Comparison of ENCODE assay signal across 1 cellular context in the genomic region with DNA sequence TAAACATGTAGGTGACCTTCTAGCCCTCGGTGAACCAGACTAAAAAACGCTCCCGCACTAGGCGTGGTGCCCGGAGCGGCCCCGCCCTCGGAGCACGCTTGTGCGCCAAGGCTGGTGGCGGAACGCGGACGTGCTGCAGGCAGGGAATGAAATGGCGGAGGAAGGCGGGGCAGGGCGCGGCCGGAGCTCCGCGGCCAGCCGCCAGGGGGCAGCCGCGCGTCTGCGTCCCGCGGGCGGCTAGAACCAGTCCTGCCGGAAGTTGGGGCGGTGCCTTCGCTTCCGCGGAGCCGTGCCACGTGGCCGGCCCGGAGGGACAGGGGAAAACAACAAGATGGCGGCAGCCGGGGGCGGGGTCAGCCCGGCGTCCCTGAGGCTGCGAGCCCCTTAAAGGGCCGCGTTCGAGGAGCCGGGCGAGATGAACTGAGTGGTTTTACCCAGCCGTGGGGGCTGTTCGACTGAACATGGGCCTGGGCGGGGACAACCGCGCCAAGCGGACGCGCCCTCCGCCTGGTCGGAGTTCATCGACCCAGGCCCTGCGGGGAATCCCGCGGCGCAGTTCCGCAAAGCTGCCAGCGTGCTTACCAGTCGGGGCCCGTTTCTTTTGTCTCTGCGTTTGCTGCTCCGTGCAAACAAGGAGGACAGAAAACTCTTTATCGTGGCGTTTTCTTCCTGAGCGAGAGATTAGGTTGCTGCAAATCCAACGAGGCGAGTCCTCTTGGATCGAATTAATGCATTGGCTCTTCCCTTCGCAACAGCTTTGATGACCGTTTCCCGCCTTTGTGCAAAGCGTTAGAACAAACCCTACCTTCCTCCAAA.
TF ChIP-seq lines count a peak whose summit lies in the region.

No MANE protein-coding gene starts in this region.

TF ChIP-seq in HCT116, 20 proteins besides CTCF, POLR2A, EP300 and RAD21:
- TF ChIP-seq ZBTB33 (IDR thresholded peaks at IDR 0.05; ENCODE audit: extremely low read depth, insufficient replicate concordance, low read length): peak; percentile 73
- no peak for TF ChIP-seq CEBPB (IDR thresholded peaks at IDR 0.05; ENCODE audit: low read depth)
- no peak for TF ChIP-seq ZNF274 (IDR thresholded peaks at IDR 0.05; ENCODE audit: low read depth, low read length)
- TF ChIP-seq SIN3A (IDR thresholded peaks at IDR 0.05; ENCODE audit: low read depth): no peak
- TF ChIP-seq SRF (IDR thresholded peaks at IDR 0.05; ENCODE audit: low read depth): no peak
- peak; percentile 36 for TF ChIP-seq TCF7L2 (IDR thresholded peaks at IDR 0.05; ENCODE audit: borderline replicate concordance, extremely low read depth, insufficient read depth, insufficient read length)
- TF ChIP-seq ELF1 (IDR thresholded peaks at IDR 0.05; ENCODE audit: borderline replicate concordance, low read depth): no peak
- peak; percentile 88 for TF ChIP-seq POLR2AphosphoS5 (IDR thresholded peaks at IDR 0.05; ENCODE audit: low read depth, low read length)
- no peak for TF ChIP-seq JUND (IDR thresholded peaks at IDR 0.05)
- TF ChIP-seq YY1 (IDR thresholded peaks at IDR 0.05; ENCODE audit: extremely low read depth, insufficient replicate concordance, low read depth, low read length): peak; percentile 99
- TF ChIP-seq ZFX (IDR thresholded peaks at IDR 0.05): no peak; the same call in 1 of the 2 replicates
- TF ChIP-seq EZH2 (IDR thresholded peaks at IDR 0.05): no peak
- TF ChIP-seq, protein P1, sequence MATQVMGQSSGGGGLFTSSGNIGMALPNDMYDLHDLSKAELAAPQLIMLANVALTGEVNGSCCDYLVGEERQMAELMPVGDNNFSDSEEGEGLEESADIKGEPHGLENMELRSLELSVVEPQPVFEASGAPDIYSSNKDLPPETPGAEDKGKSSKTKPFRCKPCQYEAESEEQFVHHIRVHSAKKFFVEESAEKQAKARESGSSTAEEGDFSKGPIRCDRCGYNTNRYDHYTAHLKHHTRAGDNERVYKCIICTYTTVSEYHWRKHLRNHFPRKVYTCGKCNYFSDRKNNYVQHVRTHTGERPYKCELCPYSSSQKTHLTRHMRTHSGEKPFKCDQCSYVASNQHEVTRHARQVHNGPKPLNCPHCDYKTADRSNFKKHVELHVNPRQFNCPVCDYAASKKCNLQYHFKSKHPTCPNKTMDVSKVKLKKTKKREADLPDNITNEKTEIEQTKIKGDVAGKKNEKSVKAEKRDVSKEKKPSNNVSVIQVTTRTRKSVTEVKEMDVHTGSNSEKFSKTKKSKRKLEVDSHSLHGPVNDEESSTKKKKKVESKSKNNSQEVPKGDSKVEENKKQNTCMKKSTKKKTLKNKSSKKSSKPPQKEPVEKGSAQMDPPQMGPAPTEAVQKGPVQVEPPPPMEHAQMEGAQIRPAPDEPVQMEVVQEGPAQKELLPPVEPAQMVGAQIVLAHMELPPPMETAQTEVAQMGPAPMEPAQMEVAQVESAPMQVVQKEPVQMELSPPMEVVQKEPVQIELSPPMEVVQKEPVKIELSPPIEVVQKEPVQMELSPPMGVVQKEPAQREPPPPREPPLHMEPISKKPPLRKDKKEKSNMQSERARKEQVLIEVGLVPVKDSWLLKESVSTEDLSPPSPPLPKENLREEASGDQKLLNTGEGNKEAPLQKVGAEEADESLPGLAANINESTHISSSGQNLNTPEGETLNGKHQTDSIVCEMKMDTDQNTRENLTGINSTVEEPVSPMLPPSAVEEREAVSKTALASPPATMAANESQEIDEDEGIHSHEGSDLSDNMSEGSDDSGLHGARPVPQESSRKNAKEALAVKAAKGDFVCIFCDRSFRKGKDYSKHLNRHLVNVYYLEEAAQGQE (IDR thresholded peaks at IDR 0.05; ENCODE audit: low read depth): no peak
- no peak for TF ChIP-seq EZH2phosphoT487 (IDR thresholded peaks at IDR 0.05; ENCODE audit: borderline replicate concordance)
